In genomic region chr5:80588858-80589540, GRCh38 we compare ENCODE assay signal across 25 cellular contexts. TPM values are rescaled to one million over a fixed set of nuclear protein-coding genes. Genes with fewer than 3 reads are reported as not detected.
DNase-seq lines count a peak whose midpoint lies in the region; ATAC-seq, FAIRE-seq and TF ChIP-seq lines count a peak whose summit lies in the region.
"Had no signal": no experiment of that assay in that cellular context is flagged by ENCODE, and none has a peak within 500 bp of the region (broad histone marks: within the 10 kb centered on the region; RNA-seq: fewer than 3 reads in every experiment).

No MANE protein-coding gene starts in this region.

- H2BK120ac ChIP-seq in H1 (replicated peaks; ENCODE audit: low read depth, low read length): no peak overlapping the region

- no peak overlapping the region for H4K91ac ChIP-seq in H1 (replicated peaks; ENCODE audit: insufficient read length, low read length)

- H3K27me3 Mint-ChIP-seq in stimulated activated naive B cell treated with anti-CD40 and anti-IgM and Interleukin-4, amounts not matched to agents 10 μg/mL and 1 μg/mL and 100 μg/mL, for 72 hours: peaks cover 13% of the 10 kb centered on the region in 2 donors

- H3K4me1 ChIP-seq in H1 (replicated peaks in 1 of 4; ENCODE audit: control insufficient read depth in 3 of 4, insufficient read depth in 4 of 4, low read length in 3 of 4) (no peaks in the 10 kb centered on the region; a peak in 1 of 7 replicates), esophagus squamous epithelium (no peaks in the 10 kb centered on the region)
- H3K4me1 ChIP-seq: A549; BE2C; BLaER1 treated with 17β-estradiol and CSF1 and Interleukin-3, amounts not matched to agents 10 nM and 100 nM; HAP-1 had no signal

- TF ChIP-seq CTCF in H1 (IDR thresholded peaks at IDR 0.05; ENCODE audit: control extremely low read depth in 1 of 3, insufficient read depth in 1 of 3, low read depth in 1 of 3, low read length in 3 of 3) (peak in 1 of 3 experiments; percentile 18; a peak in 2 of 4 replicates), esophagus squamous epithelium (IDR thresholded peaks at IDR 0.05) (no peak)

- H3K27ac ChIP-seq in H1 (ENCODE audit: low read depth, low read length) (no peak overlapping the region), esophagus squamous epithelium (no peak overlapping the region)
- H3K27ac ChIP-seq: A549; BLaER1 treated with 17β-estradiol and CSF1 and Interleukin-3, amounts not matched to agents 10 nM and 100 nM; GM23248 had no signal

- no peak overlapping the region for H3K4ac ChIP-seq in H1 (replicated peaks; ENCODE audit: insufficient read length, low read depth, low read length)

- no peaks in the 10 kb centered on the region for H3K79me2 ChIP-seq in H1 (ENCODE audit: control insufficient read depth in 1 of 2, insufficient read depth in 2 of 2, low read length in 2 of 2)

- no peak for TF ChIP-seq EP300 in Ishikawa (IDR thresholded peaks at IDR 0.05; ENCODE audit: borderline replicate concordance)
- no peak for TF ChIP-seq EP300 in H1 (IDR thresholded peaks at IDR 0.05; ENCODE audit: borderline replicate concordance in 1 of 2, low read depth in 2 of 2, low read length in 2 of 2)

- WGBS in H1 (ENCODE audit: extremely low coverage in 1 of 2, insufficient coverage in 1 of 2, insufficient read length in 1 of 2, insufficient replicate concordance in 2 of 2, low coverage in 1 of 2, low lambda C conversion rate in 2 of 2, missing lambda C conversion rate in 1 of 2), 2 experiments: 75% methylated on average over 8 of the region's 8 CpGs; no CpG with 5 or more reads in 1 of the 2 experiments
- 83 to 85% methylated on average over 8 of the region's 8 CpGs for WGBS in esophagus squamous epithelium, 2 donors

- no peaks in the 10 kb centered on the region for H3K4me1 Mint-ChIP-seq in stimulated activated naive B cell treated with anti-CD40 and anti-IgM and Interleukin-4, amounts not matched to agents 10 μg/mL and 1 μg/mL and 100 μg/mL, for 72 hours
- H3K4me1 Mint-ChIP-seq: CD14-positive monocyte; CD8-positive, alpha-beta memory T cell had no signal

- no peak for TF ChIP-seq POLR2A in H1 (IDR thresholded peaks at IDR 0.05; ENCODE audit: control extremely low read depth in 1 of 2, low read depth in 2 of 2, low read length in 2 of 2)
- no peak for TF ChIP-seq POLR2A in esophagus squamous epithelium (IDR thresholded peaks at IDR 0.05)

- CTCF ChIA-PET in H1 (lab: Charles Lee; ENCODE audit: partially characterized antibody): interaction anchor here (0.9 to 1.9 kb wide), 5 partner anchors 11 to 108 kb away, joined by 3 to 7 read pairs (median 3); no protein-coding TSS in a partner anchor

- H3K9me3 Mint-ChIP-seq in stimulated activated naive B cell treated with anti-CD40 and anti-IgM and Interleukin-4, amounts not matched to agents 10 μg/mL and 1 μg/mL and 100 μg/mL, for 72 hours: no peaks in the 10 kb centered on the region
- H3K9me3 Mint-ChIP-seq: CD4-positive, alpha-beta T cell; CD8-positive, alpha-beta memory T cell; HFFc6 had no signal

- H4K8ac ChIP-seq in H1 (ENCODE audit: extremely low read depth, insufficient read depth, low read length): no peak overlapping the region

- no peak overlapping the region for H3K18ac ChIP-seq in H1 (ENCODE audit: extremely low read depth, low read length)

- H2BK5ac ChIP-seq in H1 (ENCODE audit: low read depth, low read length): no peak overlapping the region

- H2BK15ac ChIP-seq in H1 (ENCODE audit: low read length): no peak overlapping the region

- peak overlapping the region; percentile 7 for H3K27ac Mint-ChIP-seq in stimulated activated naive B cell treated with anti-CD40 and anti-IgM and Interleukin-4, amounts not matched to agents 10 μg/mL and 1 μg/mL and 100 μg/mL, for 72 hours
- H3K27ac Mint-ChIP-seq: CD14-positive monocyte; CD4-positive, alpha-beta T cell; CD8-positive, alpha-beta memory T cell; HFFc6 had no signal

- no peak overlapping the region for H2BK20ac ChIP-seq in H1 (ENCODE audit: low read length)

- H3K27me3 ChIP-seq in H1 (replicated peaks in 1 of 4; ENCODE audit: control insufficient read depth in 3 of 4, extremely low read depth in 1 of 4, insufficient read depth in 3 of 4, low read length in 3 of 4) (no peaks in the 10 kb centered on the region), esophagus squamous epithelium (no peaks in the 10 kb centered on the region)
- H3K27me3 ChIP-seq: BE2C; BLaER1 treated with 17β-estradiol and CSF1 and Interleukin-3, amounts not matched to agents 10 nM and 100 nM had no signal

- POLR2A ChIA-PET in H1 (lab: Charles Lee; ENCODE audit: partially characterized antibody): no interaction called here

- H3K4me2 ChIP-seq in H1 (ENCODE audit: insufficient read depth in 1 of 2, low read depth in 2 of 2, low read length in 2 of 2): no peak overlapping the region
- H3K4me2 ChIP-seq: A549; BLaER1 treated with 17β-estradiol and CSF1 and Interleukin-3, amounts not matched to agents 10 nM and 100 nM had no signal

- no peak overlapping the region for H3K56ac ChIP-seq in H1 (replicated peaks; ENCODE audit: insufficient read length, low read depth, low read length)

- H3K36me3 ChIP-seq in H1 (ENCODE audit: control insufficient read depth in 2 of 4, insufficient read depth in 4 of 4, low read length in 3 of 4): no peaks in the 10 kb centered on the region
- no peaks in the 10 kb centered on the region for H3K36me3 ChIP-seq in esophagus squamous epithelium
- H3K36me3 ChIP-seq: BE2C; BLaER1 treated with 17β-estradiol and CSF1 and Interleukin-3, amounts not matched to agents 10 nM and 100 nM; HAP-1 had no signal

- no peaks in the 10 kb centered on the region for H3K36me3 Mint-ChIP-seq in stimulated activated naive B cell treated with anti-CD40 and anti-IgM and Interleukin-4, amounts not matched to agents 10 μg/mL and 1 μg/mL and 100 μg/mL, for 72 hours
- H3K36me3 Mint-ChIP-seq: CD14-positive monocyte; CD8-positive, alpha-beta memory T cell had no signal

- H2BK12ac ChIP-seq in H1 (ENCODE audit: low read depth, low read length): no peak overlapping the region

- no peak overlapping the region; a peak in 1 of 7 replicates for H3K9ac ChIP-seq in H1 (replicated peaks in 1 of 4; ENCODE audit: extremely low read depth in 1 of 4, low read depth in 3 of 4, low read length in 3 of 4)
- H3K9ac ChIP-seq: BLaER1 treated with 17β-estradiol and CSF1 and Interleukin-3, amounts not matched to agents 10 nM and 100 nM; GM23248 had no signal

- H4K5ac ChIP-seq in H1 (ENCODE audit: insufficient read length, low read depth, low read length): no peak overlapping the region

- H3K4me3 ChIP-seq in H1 (ENCODE audit: extremely low read depth in 1 of 4, insufficient read depth in 2 of 4, low read depth in 3 of 4, low read length in 4 of 4): no peak overlapping the region
- H3K4me3 ChIP-seq in esophagus squamous epithelium: no peak overlapping the region
- H3K4me3 ChIP-seq: A549; BLaER1 treated with 17β-estradiol and CSF1 and Interleukin-3, amounts not matched to agents 10 nM and 100 nM; GM23248; HAP-1 had no signal

- no peak for FAIRE-seq in H1 (lab: Jason Lieb, UNC)
- FAIRE-seq: A549, D721Med, GM12891, GM18507, H54 had no signal

- DNase-seq in H1 (ENCODE audit: low read depth in 1 of 2, low spot score in 2 of 2): peak in 1 of 2 experiments; percentile 39
- DNase-seq in stimulated activated naive B cell treated with anti-CD40 and anti-IgM and Interleukin-4, amounts not matched to agents 10 μg/mL and 1 μg/mL and 100 μg/mL, for 72 hours: no peak
- no peak for DNase-seq in DMS 273 (lab: John Stamatoyannopoulos, UW; ENCODE audit: unreplicated experiment)
- DNase-seq in esophagus squamous epithelium (lab: John Stamatoyannopoulos, UW): no peak
- no peak for DNase-seq in left lobe of liver (ENCODE audit: low spot score)
- DNase-seq: 8988T; ACHN; AML-193; BE2C; CD4-positive, alpha-beta T cell; CD8-positive, alpha-beta memory T cell; DMS53; DMS79 treated with DMSO at 0.1 percent for 48 hours; GF-D8; GM23248; HFFc6 had no signal

- H2AK5ac ChIP-seq in H1 (ENCODE audit: low read depth, low read length): no peak overlapping the region

- no peak for ATAC-seq in stimulated activated naive B cell treated with anti-CD40 and anti-IgM and Interleukin-4, amounts not matched to agents 10 μg/mL and 1 μg/mL and 100 μg/mL, for 72 hours (replicated peaks)
- ATAC-seq in left lobe of liver: no peak
- ATAC-seq: A549 had no signal

- H3K23ac ChIP-seq in H1 (ENCODE audit: insufficient read length): no peak overlapping the region

- H3K9me3 ChIP-seq in H1 (ENCODE audit: insufficient read depth in 2 of 2, low read depth in 1 of 2, low read length in 1 of 2) (no peaks in the 10 kb centered on the region), esophagus squamous epithelium (no peaks in the 10 kb centered on the region)
- H3K9me3 ChIP-seq: A549; BE2C; BLaER1 treated with 17β-estradiol and CSF1 and Interleukin-3, amounts not matched to agents 10 nM and 100 nM; HAP-1 had no signal

- intact Hi-C loops in esophagus squamous epithelium (cut with DNase I): no loop called here

- H2AFZ ChIP-seq in H1 (ENCODE audit: low read length): peak overlapping the region; percentile 55
- H2AFZ ChIP-seq: GM23248 had no signal

- no peak overlapping the region for H3K14ac ChIP-seq in H1 (ENCODE audit: insufficient read length)

- no peak overlapping the region for H3K4me3 Mint-ChIP-seq in stimulated activated naive B cell treated with anti-CD40 and anti-IgM and Interleukin-4, amounts not matched to agents 10 μg/mL and 1 μg/mL and 100 μg/mL, for 72 hours
- H3K4me3 Mint-ChIP-seq: CD14-positive monocyte; CD4-positive, alpha-beta T cell; CD8-positive, alpha-beta memory T cell; HFFc6 had no signal

- no peaks in the 10 kb centered on the region for H3K23me2 ChIP-seq in H1 (ENCODE audit: low read depth, low read length)

- no peaks in the 10 kb centered on the region for H3K79me1 ChIP-seq in H1 (ENCODE audit: low read depth, low read length)

- TF ChIP-seq RAD21 in Ishikawa (IDR thresholded peaks at IDR 0.05; ENCODE audit: low read depth) (no peak), H1 (IDR thresholded peaks at IDR 0.05 in 1 of 2, conservative IDR thresholded peaks at IDR 0.05 in 1 of 2; ENCODE audit: low read depth in 2 of 2, low read length in 2 of 2) (peak; percentile 20 to 36; a peak in 2 of 4 replicates)

- no peaks in the 10 kb centered on the region for H4K20me1 ChIP-seq in H1 (replicated peaks in 1 of 2; ENCODE audit: control insufficient read depth in 1 of 2, insufficient read depth in 2 of 2, low read length in 2 of 2)
- H4K20me1 ChIP-seq: BLaER1 treated with 17β-estradiol and CSF1 and Interleukin-3, amounts not matched to agents 10 nM and 100 nM had no signal

TF ChIP-seq in H1, 55 proteins besides CTCF, POLR2A, EP300 and RAD21 (continues in another document):
- TF ChIP-seq TCF12 (IDR thresholded peaks at IDR 0.05; ENCODE audit: low read depth, low read length): no peak

RNA-seq across cellular contexts. Expression of gene ANKRD34B, which starts 18.9 kb away (rescaled TPM):
- 5.3 and 6.3 TPM in 2 replicates for total RNA-seq in H1 (2021; fragmentation: NEBNext Ultra II Directional; extraction: Animal tissue kit (Norgen Biotek cat#: 25700))
- polyA plus RNA-seq in H1 (2011; rRNA removed): 0.91 and 1.5 TPM in 2 replicates
- 2.4 TPM for polyA plus RNA-seq in H1 (2011; cell fraction: cytosol; rRNA removed)
- polyA plus RNA-seq in H1 (2011; cell fraction: nucleus; rRNA removed): 2.6 TPM
- 1.6 to 3.2 TPM (median 2.4 TPM) in 4 replicates for polyA plus RNA-seq in H1 (2012, experiment 1 of 2)
- 0.34 TPM for polyA plus RNA-seq in H1 (2012, experiment 2 of 2)
- 2.9 TPM for polyA plus RNA-seq in H1 (2013, experiment 1 of 2)
- 2.5 TPM for polyA plus RNA-seq in H1 (2013, experiment 2 of 2)
- polyA minus RNA-seq in H1 (2011; rRNA and poly(A)+ RNA removed): 2.3 and 3.0 TPM in 2 replicates
- polyA minus RNA-seq in H1 (2011; cell fraction: cytosol; rRNA and poly(A)+ RNA removed): 1.6 TPM
- 4.8 TPM for polyA minus RNA-seq in H1 (2011; cell fraction: nucleus; rRNA and poly(A)+ RNA removed)
- total RNA-seq in esophagus squamous epithelium (not detected), left lobe of liver (not detected)
- total RNA-seq: CD4-positive, alpha-beta T cell; CD8-positive, alpha-beta memory T cell; GM23248; HFFc6 had no signal
- polyA plus RNA-seq: CD8-positive, alpha-beta memory T cell; GM23248 had no signal
